In the genomic region with DNA sequence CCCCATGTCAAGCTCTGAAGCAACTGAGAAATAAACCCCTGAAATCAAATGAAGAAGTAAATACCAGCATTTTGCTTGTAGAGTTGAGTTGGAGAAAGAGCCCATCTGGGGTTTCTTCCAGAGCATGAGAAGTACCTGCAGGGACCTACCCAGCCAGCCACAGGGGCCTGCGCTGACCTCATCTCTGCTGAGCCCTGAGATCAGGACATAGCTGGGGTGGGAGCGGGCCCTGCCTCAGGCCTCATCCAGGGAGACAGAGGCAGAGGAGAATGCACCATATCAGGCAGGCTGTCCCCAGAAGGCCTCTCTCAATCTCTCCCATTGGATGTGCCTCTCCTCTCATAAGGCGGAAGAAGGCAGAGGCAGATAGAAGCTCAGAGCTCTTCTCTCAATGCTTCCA, we compare ENCODE assay signal across 18 cellular contexts. TPM values are rescaled to one million over a fixed set of nuclear protein-coding genes. Genes with fewer than 3 reads are reported as not detected.
A peak's percentile ranks its signal among the peaks of the same experiment; 100 is the strongest.
DNase-seq lines count a peak whose midpoint lies in the region; ATAC-seq, FAIRE-seq and TF ChIP-seq lines count a peak whose summit lies in the region.
"Had no signal": no experiment of that assay in that cellular context is flagged by ENCODE, and none has a peak within 500 bp of the region (broad histone marks: within the 10 kb centered on the region; RNA-seq: fewer than 3 reads in every experiment).

No MANE protein-coding gene starts in this region.

- H3K27ac ChIP-seq in HepG2 (ENCODE audit: extremely low read length, insufficient read depth, low read length) (peak overlapping the region; percentile 21), right lobe of liver (no peak overlapping the region), keratinocyte (ENCODE audit: control insufficient read depth, insufficient read depth, low read length) (no peak overlapping the region), prostate gland (no peak overlapping the region)
- H3K27ac ChIP-seq: brain microvascular endothelial cell, right atrium auricular region had no signal

- TF ChIP-seq EP300 in HepG2 (IDR thresholded peaks at IDR 0.05; ENCODE audit: low read depth in 2 of 2, low read length in 2 of 2) (no peak), HepG2 (CRISPR knock-in tag; IDR thresholded peaks at IDR 0.05; ENCODE audit: borderline replicate concordance) (no peak)

- WGBS in HepG2 (ENCODE audit: low lambda C conversion rate) = 88% methylated on average over 3 of the region's 3 CpGs
- WGBS in right lobe of liver (ENCODE audit: insufficient coverage, low coverage, low lambda C conversion rate, missing lambda C conversion rate) = no CpG with 5 or more reads among the region's 3 CpGs
- 97% methylated on average over 3 of the region's 3 CpGs for WGBS in prostate gland

- TF ChIP-seq POLR2A in HepG2 (IDR thresholded peaks at IDR 0.05; ENCODE audit: insufficient read depth in 1 of 2, low read depth in 2 of 2, low read length in 2 of 2) (no peak), right lobe of liver (IDR thresholded peaks at IDR 0.05) (no peak), GM12892 (IDR thresholded peaks at IDR 0.05; ENCODE audit: low read depth, low read length) (no peak), prostate gland (IDR thresholded peaks at IDR 0.05) (no peak)

- POLR2A ChIA-PET in HepG2 (lab: Yijun Ruan, JAX) = interaction anchor here (1.1 to 1.6 kb wide), 3 partner anchors 19 to 133 kb away, joined by 3 to 6 read pairs (median 4); no protein-coding TSS in a partner anchor
- POLR2A ChIA-PET in T-cell (lab: Charles Lee) = interaction anchor here in 1 of 2 donors (0.6 kb wide), 1 partner anchor 80 kb away, joined by 4 read pairs; no protein-coding TSS in a partner anchor

- no peak for TF ChIP-seq RAD21 in HepG2 (CRISPR knock-in tag; IDR thresholded peaks at IDR 0.05)

- H4K20me1 ChIP-seq in HepG2 (ENCODE audit: insufficient read depth, low read length) (no peaks in the 10 kb centered on the region), keratinocyte (ENCODE audit: control insufficient read depth, extremely low read depth, insufficient read depth, low read length) (no peaks in the 10 kb centered on the region)

- DNase-seq in HepG2 (ENCODE audit: low spot score) (no peak), right lobe of liver (no peak), T-cell (no peak), keratinocyte (ENCODE audit: low read depth, low spot score) (no peak), GM12892 (ENCODE audit: insufficient read length) (no peak), NCI-H446 (lab: John Stamatoyannopoulos, UW) (no peak), prostate gland (ENCODE audit: low spot score) (no peak)
- DNase-seq: activated naive CD8-positive, alpha-beta T cell treated with anti-CD3 and anti-CD28 coated beads, Interleukin-2, amount 10 ng/mL, durations not matched to agents 7 days and 5 days; brain microvascular endothelial cell; Calu3; NCI-H2081 treated with DMSO at 0.1 percent for 48 hours; NCI-H510A treated with DMSO at 0.1 percent for 48 hours; Right ventricle myocardium superior had no signal

- peaks cover 37% of the 10 kb centered on the region for H3K36me3 Mint-ChIP-seq in T-cell
- H3K36me3 Mint-ChIP-seq: WTC11 had no signal

- H3K79me2 ChIP-seq in HepG2 (ENCODE audit: insufficient read depth, low read length) (no peaks in the 10 kb centered on the region), keratinocyte (ENCODE audit: control insufficient read depth, insufficient read depth, low read length) (no peaks in the 10 kb centered on the region)

- no peaks in the 10 kb centered on the region for H3K27me3 Mint-ChIP-seq in T-cell
- H3K27me3 Mint-ChIP-seq: activated naive CD8-positive, alpha-beta T cell treated with anti-CD3 and anti-CD28 coated beads, Interleukin-2, amount 10 ng/mL, durations not matched to agents 7 days and 5 days; IgD-negative memory B cell had no signal

- dilution Hi-C loops in keratinocyte (cut with MboI; ENCODE audit: extremely low pct_ligation_motif_present, low sequenced_read_pairs) = no loop called here

- H3K36me3 ChIP-seq in HepG2 (replicated peaks in 1 of 2; ENCODE audit: control insufficient read depth in 1 of 2, insufficient read depth in 2 of 2, low read length in 2 of 2) (no peaks in the 10 kb centered on the region), right lobe of liver (no peaks in the 10 kb centered on the region), keratinocyte (ENCODE audit: control insufficient read depth in 2 of 2, extremely low read depth in 1 of 2, insufficient read depth in 2 of 2, low read length in 2 of 2) (no peaks in the 10 kb centered on the region), prostate gland (no peaks in the 10 kb centered on the region)
- H3K36me3 ChIP-seq: brain microvascular endothelial cell, right atrium auricular region, stomach had no signal

- in situ Hi-C loops in HepG2 (cut with HindIII; ENCODE audit: extremely low pct_ligation_motif_present, low pct_unique_long_range_greater_than_20kb) = no loop called here

- H3K9me3 Mint-ChIP-seq in T-cell = no peaks in the 10 kb centered on the region
- H3K9me3 Mint-ChIP-seq: activated naive CD8-positive, alpha-beta T cell treated with anti-CD3 and anti-CD28 coated beads, Interleukin-2, amount 10 ng/mL, durations not matched to agents 7 days and 5 days; IgD-negative memory B cell had no signal

- FAIRE-seq in HepG2 (lab: Jason Lieb, UNC) (no peak), keratinocyte (lab: Jason Lieb, UNC) (no peak), GM12892 (lab: Jason Lieb, UNC) (no peak)

- TF ChIP-seq CTCF in HepG2 (CRISPR knock-in tag; IDR thresholded peaks at IDR 0.05) = no peak
- TF ChIP-seq CTCF in right lobe of liver (IDR thresholded peaks at IDR 0.05) = no peak
- no peak for TF ChIP-seq CTCF in keratinocyte (optimal IDR thresholded peaks at IDR 0.05 in 1 of 3, IDR thresholded peaks at IDR 0.05 in 1 of 3, conservative IDR thresholded peaks at IDR 0.05 in 1 of 3; ENCODE audit: extremely low read depth in 1 of 3, insufficient read depth in 2 of 3, low read length in 3 of 3)
- no peak for TF ChIP-seq CTCF in prostate gland (IDR thresholded peaks at IDR 0.05)

- no peak for ATAC-seq in HepG2
- no peak for ATAC-seq in right lobe of liver
- no peak for ATAC-seq in T-cell (replicated peaks in 1 of 4)
- ATAC-seq: WTC11 had no signal

- H3K4me3 Mint-ChIP-seq in T-cell = peak overlapping the region in 1 of 3 donors; percentile 70
- H3K4me3 Mint-ChIP-seq: activated naive CD8-positive, alpha-beta T cell treated with anti-CD3 and anti-CD28 coated beads, Interleukin-2, amount 10 ng/mL, durations not matched to agents 7 days and 5 days; IgD-negative memory B cell; WTC11 had no signal

- no peak overlapping the region for H3K4me3 ChIP-seq in HepG2 (replicated peaks in 1 of 3; ENCODE audit: insufficient read depth in 1 of 3, low read depth in 2 of 3, low read length in 3 of 3)
- H3K4me3 ChIP-seq in right lobe of liver = no peak overlapping the region
- H3K4me3 ChIP-seq in keratinocyte (ENCODE audit: control insufficient read depth in 2 of 3, extremely low read depth in 1 of 3, insufficient read depth in 2 of 3, low read depth in 1 of 3, low read length in 3 of 3) = no peak overlapping the region
- no peak overlapping the region for H3K4me3 ChIP-seq in prostate gland
- H3K4me3 ChIP-seq: mucosa of descending colon, right atrium auricular region, stomach had no signal

- BruUV-seq in HepG2 (replicated peaks; lab: Mats Ljungman, UMichigan) = no TSS peak

- H3K9ac ChIP-seq in HepG2 (ENCODE audit: insufficient read depth, low read depth, low read length) (no peak overlapping the region), keratinocyte (ENCODE audit: control insufficient read depth, extremely low read depth, insufficient read depth, low read length) (no peak overlapping the region)

- H3K4me2 ChIP-seq in HepG2 (ENCODE audit: low read depth, low read length) (no peak overlapping the region), keratinocyte (ENCODE audit: control insufficient read depth, extremely low read depth, insufficient read depth, low read depth, low read length) (peak overlapping the region; percentile 76)

- intact Hi-C loops in HepG2 (cut with micrococcal nuclease; ENCODE audit: unreplicated experiment) (loop anchor here (10.0 kb wide), 1 partner anchor 57 kb away; no protein-coding TSS in a partner anchor), right lobe of liver (cut with DNase I) (no loop called here), prostate gland (cut with DNase I) (no loop called here)

- peaks cover 92% of the 10 kb centered on the region for H3K4me1 ChIP-seq in HepG2 (ENCODE audit: insufficient read depth, low read length)
- H3K4me1 ChIP-seq in right lobe of liver = peaks cover 0 to 25% (median 6%) of the 10 kb centered on the region in 4 donors
- H3K4me1 ChIP-seq in keratinocyte (ENCODE audit: control insufficient read depth, extremely low read depth, insufficient read depth, low read length) = peaks cover 21% of the 10 kb centered on the region
- H3K4me1 ChIP-seq in prostate gland (replicated peaks) = no peaks in the 10 kb centered on the region

- CTCF ChIA-PET in HepG2 (lab: Yijun Ruan, JAX; ENCODE audit: low intra/inter-chr PET ratio, low total read pairs) (no interaction called here), T-cell (lab: Charles Lee) (interaction anchor here (0.9 to 2.1 kb wide), 7 partner anchors 10 to 129 kb away, joined by 3 to 8 read pairs (median 4); no protein-coding TSS in a partner anchor)

- H2AFZ ChIP-seq in HepG2 (ENCODE audit: low read length) = no peak overlapping the region
- no peak overlapping the region for H2AFZ ChIP-seq in keratinocyte (ENCODE audit: control insufficient read depth, low read length)

- H3K9me3 ChIP-seq in HepG2 (ENCODE audit: low read length) = no peaks in the 10 kb centered on the region
- no peaks in the 10 kb centered on the region for H3K9me3 ChIP-seq in right lobe of liver
- H3K9me3 ChIP-seq in keratinocyte (ENCODE audit: control insufficient read depth, low read depth, low read length) = no peaks in the 10 kb centered on the region
- H3K9me3 ChIP-seq in prostate gland = no peaks in the 10 kb centered on the region
- H3K9me3 ChIP-seq: mucosa of descending colon, right atrium auricular region, stomach had no signal

- H3K27me3 ChIP-seq in HepG2 (ENCODE audit: control insufficient read depth in 1 of 2, insufficient read depth in 2 of 2, low read length in 2 of 2) = no peaks in the 10 kb centered on the region
- H3K27me3 ChIP-seq in right lobe of liver = no peaks in the 10 kb centered on the region
- no peaks in the 10 kb centered on the region for H3K27me3 ChIP-seq in keratinocyte (ENCODE audit: control insufficient read depth, extremely low read depth, insufficient read depth, low read length)
- H3K27me3 ChIP-seq in prostate gland (replicated peaks; ENCODE audit: insufficient read depth) = no peaks in the 10 kb centered on the region
- H3K27me3 ChIP-seq: brain microvascular endothelial cell, right atrium auricular region, stomach had no signal

- H3K4me1 Mint-ChIP-seq in T-cell = peaks cover 86 to 94% (median 91%) of the 10 kb centered on the region in 3 donors

- H3K9me1 ChIP-seq in keratinocyte (ENCODE audit: control insufficient read depth, extremely low read depth, insufficient read depth, low read length) = no peaks in the 10 kb centered on the region

- H3K27ac Mint-ChIP-seq in T-cell = peak overlapping the region; percentile 84 to 85
- H3K27ac Mint-ChIP-seq: WTC11 had no signal

RNA-seq across cellular contexts. Expression of gene RUNX1, which starts 27.6 kb away (rescaled TPM):
- total RNA-seq in HepG2 (2016; rRNA removed; fragmentation: Illumina TruSeq; extraction: Trizol) (4.4 and 5.4 TPM in 2 replicates), right lobe of liver (10 to 100 TPM in 1 of 6 experiments, 1 to 10 TPM in 5; 2.9 to 18.3 (median 4.3) TPM), T-cell (100 to 1,000 TPM in 3 of 5 donors, 10 to 100 TPM in 2; 87.0 to 117 (median 104) TPM), prostate gland (10 to 100 TPM; 23.0 to 25.8 TPM)
- total RNA-seq in HepG2 (2016; cell fraction: cytosol; rRNA removed; fragmentation: Illumina TruSeq; extraction: Trizol; ENCODE audit: low read depth) = 2.4 and 2.8 TPM in 2 replicates
- total RNA-seq in HepG2 (2016; cell fraction: insoluble cytoplasmic fraction; rRNA removed; fragmentation: Illumina TruSeq; extraction: Trizol) = 4.1 and 5.5 TPM in 2 replicates
- 5.1 and 5.5 TPM in 2 replicates for total RNA-seq in HepG2 (2016; cell fraction: membrane; rRNA removed; fragmentation: Illumina TruSeq; extraction: Trizol)
- total RNA-seq in HepG2 (2016; cell fraction: nucleus; rRNA removed; fragmentation: Illumina TruSeq; extraction: Trizol) = 16.6 and 18.1 TPM in 2 replicates
- polyA plus RNA-seq in HepG2 (2011; rRNA removed) (5.8 and 6.4 TPM in 2 replicates), keratinocyte (25.5 to 91.0 TPM (median 44.9 TPM) in 3 replicates)
- polyA plus RNA-seq in HepG2 (2011; cell fraction: cytosol; rRNA removed) = 3.0 and 3.1 TPM in 2 replicates
- polyA plus RNA-seq in HepG2 (2011; cell fraction: nucleus; rRNA removed) = 18.7 and 27.2 TPM in 2 replicates
- 6.5 and 6.7 TPM in 2 replicates for polyA plus RNA-seq in HepG2 (2012)
- polyA plus RNA-seq in HepG2 (2016; cell fraction: cytosol; fragmentation: Illumina TruSeq; extraction: Trizol; ENCODE audit: low read depth) = 2.4 and 2.8 TPM in 2 replicates
- 7.5 and 8.8 TPM in 2 replicates for polyA plus RNA-seq in HepG2 (2016; cell fraction: insoluble cytoplasmic fraction; fragmentation: Illumina TruSeq; extraction: Trizol; ENCODE audit: low read depth)
- polyA plus RNA-seq in HepG2 (2016; cell fraction: membrane; fragmentation: Illumina TruSeq; extraction: Trizol; ENCODE audit: low read depth) = 5.2 and 5.9 TPM in 2 replicates
- polyA plus RNA-seq in HepG2 (2016; cell fraction: nucleus; fragmentation: Illumina TruSeq; extraction: Trizol; ENCODE audit: insufficient read depth, low read depth) = 13.0 and 13.3 TPM in 2 replicates
- 10.3 and 32.7 TPM in 2 replicates for polyA minus RNA-seq in HepG2 (2011; rRNA and poly(A)+ RNA removed; ENCODE audit: low replicate concordance)
- polyA minus RNA-seq in HepG2 (2011; cell fraction: cytosol; rRNA and poly(A)+ RNA removed) = 3.1 and 6.2 TPM in 2 replicates
- 103 and 105 TPM in 2 replicates for polyA minus RNA-seq in HepG2 (2011; cell fraction: nucleus; rRNA and poly(A)+ RNA removed)
- polyA plus RNA-seq in keratinocyte (2011; ENCODE audit: low read depth) = 5.9 TPM
- polyA plus RNA-seq in keratinocyte (2011; cell fraction: cytosol; rRNA removed) = 37.4 and 45.8 TPM in 2 replicates
- 145 and 159 TPM in 2 replicates for polyA plus RNA-seq in keratinocyte (2011; cell fraction: nucleus; rRNA removed)
- polyA plus RNA-seq in keratinocyte (2012; ENCODE audit: low replicate concordance) = 10.7 and 81.7 TPM in 2 replicates
- polyA minus RNA-seq in keratinocyte = 41.9 to 182 TPM (median 83.5 TPM) in 3 replicates
- polyA minus RNA-seq in keratinocyte (2011; cell fraction: cytosol; rRNA and poly(A)+ RNA removed) = 35.7 TPM
- polyA minus RNA-seq in keratinocyte (2011; cell fraction: nucleus; rRNA and poly(A)+ RNA removed) = 165 and 282 TPM in 2 replicates
- 9.1 TPM for polyA plus RNA-seq in GM12892 (2012; ENCODE audit: missing spikeins)
